Comparison of ENCODE assay signal across 12 cellular contexts in genomic region chr3:88195951-88196434, GRCh38. TPM values are rescaled to one million over a fixed set of nuclear protein-coding genes. Genes with fewer than 3 reads are reported as not detected.
A peak's percentile ranks its signal among the peaks of the same experiment; 100 is the strongest.
DNase-seq lines count a peak whose midpoint lies in the region; ATAC-seq and TF ChIP-seq lines count a peak whose summit lies in the region.
"Had no signal": no experiment of that assay in that cellular context is flagged by ENCODE, and none has a peak within 500 bp of the region (broad histone marks: within the 10 kb centered on the region; RNA-seq: fewer than 3 reads in every experiment).

No MANE protein-coding gene starts in this region.

- no peak overlapping the region for H3K56ac ChIP-seq in H9 (ENCODE audit: insufficient read length, low read depth, low read length)

- H4K5ac ChIP-seq in H9 (ENCODE audit: insufficient read length, low read depth, low read length): no peak overlapping the region

- no peak overlapping the region for H2BK5ac ChIP-seq in H9 (ENCODE audit: insufficient read length, low read length)

- H3K4me3 Mint-ChIP-seq in H9: no peak overlapping the region
- H3K4me3 Mint-ChIP-seq in WTC11: no peak overlapping the region
- H3K4me3 Mint-ChIP-seq: naive thymus-derived CD4-positive, alpha-beta T cell had no signal

- H2BK15ac ChIP-seq in H9 (ENCODE audit: low read depth, low read length): no peak overlapping the region

- H4K20me1 ChIP-seq in H9 (ENCODE audit: control insufficient read depth, insufficient read depth, insufficient read length): no peaks in the 10 kb centered on the region

- H3K79me1 ChIP-seq in H9 (ENCODE audit: insufficient read depth, low read depth, low read length, poor library complexity, severe bottlenecking): no peaks in the 10 kb centered on the region

- H2BK120ac ChIP-seq in H9 (ENCODE audit: low read depth, low read length, poor library complexity, severe bottlenecking): no peak overlapping the region

- no peak overlapping the region for H3K4ac ChIP-seq in H9 (ENCODE audit: low read depth, low read length)

- H3K9me3 ChIP-seq in H9 (ENCODE audit: control insufficient read depth, low read depth, low read length): no peaks in the 10 kb centered on the region
- H3K9me3 ChIP-seq: SK-N-SH, tibial nerve had no signal

- no peak overlapping the region for H3K14ac ChIP-seq in H9 (ENCODE audit: insufficient read depth, low read length)

- H2BK20ac ChIP-seq in H9 (ENCODE audit: low read depth, low read length, poor library complexity, severe bottlenecking): no peak overlapping the region

- H3K27me3 Mint-ChIP-seq in H9 (ENCODE audit: low read depth) (no peaks in the 10 kb centered on the region), WTC11 (ENCODE audit: low read depth) (no peaks in the 10 kb centered on the region)

- no peaks in the 10 kb centered on the region for H3K27me3 ChIP-seq in H9 (ENCODE audit: insufficient read depth, low read length)
- H3K27me3 ChIP-seq: tibial nerve had no signal

- H4K91ac ChIP-seq in H9 (ENCODE audit: insufficient read length, low read depth, low read length): no peak overlapping the region

- H3K4me1 ChIP-seq in H9 (ENCODE audit: insufficient read depth, low read length): no peaks in the 10 kb centered on the region
- H3K4me1 ChIP-seq: tibial nerve had no signal

- no peak overlapping the region for H3K9ac ChIP-seq in H9 (ENCODE audit: extremely low read depth, insufficient read length, low read length)
- H3K9ac ChIP-seq: SK-N-SH had no signal

- H3K18ac ChIP-seq in H9 (ENCODE audit: insufficient read length, low read depth, low read length): no peak overlapping the region

- whole genome bisulfite sequencing in H9 (ENCODE audit: extremely low coverage, insufficient read length, low lambda C conversion rate): no CpG with 5 or more reads among the region's 2 CpGs

- no peak overlapping the region for H3T11ph ChIP-seq in H9 (ENCODE audit: low read length)

- POLR2A ChIA-PET in WTC11 (lab: Charles Lee): no interaction called here

- H2AFZ ChIP-seq in H9 (ENCODE audit: low read length): no peak overlapping the region

- CTCF ChIA-PET in WTC11 (lab: Charles Lee): interaction anchor here (1.0 kb wide), 1 partner anchor 23 kb away, joined by 3 read pairs; no protein-coding TSS in a partner anchor

- H3K79me2 ChIP-seq in H9 (ENCODE audit: insufficient read depth, low read length): no peaks in the 10 kb centered on the region

- H3K23ac ChIP-seq in H9 (ENCODE audit: insufficient read length, low read depth, low read length): no peak overlapping the region

- DNase-seq in H9 (no peak), UCSD-AML1 (lab: John Stamatoyannopoulos, UW; ENCODE audit: unreplicated experiment) (peak; percentile 8), epithelial cell of esophagus (ENCODE audit: low read depth) (peak; percentile 23), iPS-NIHi11 (ENCODE audit: low spot score) (no peak), WTC11 (ENCODE audit: low spot score) (no peak)
- peak; percentile 64 for DNase-seq in stimulated activated CD4-positive, alpha-beta T cell treated with anti-CD3 and anti-CD28 coated beads, Interleukin-1b, Interleukin-23, amount 100 ng/mL, for 48 hours
- DNase-seq: glutamatergic neuron; left colon; naive thymus-derived CD4-positive, alpha-beta T cell; SK-N-SH had no signal

- H3K9me3 Mint-ChIP-seq in H9 (peaks cover 5 to 13% of the 10 kb centered on the region in 2 experiments; a peak in 4 of 5 replicates), WTC11 (peaks cover 33% of the 10 kb centered on the region)

- no peak overlapping the region for H2AK5ac ChIP-seq in H9 (ENCODE audit: insufficient read length, low read length)

- H3K4me1 Mint-ChIP-seq in H9: peaks cover 22 to 34% of the 10 kb centered on the region in 2 experiments
- H3K4me1 Mint-ChIP-seq in WTC11: peaks cover 36% of the 10 kb centered on the region

- H3K27ac ChIP-seq in H9 (ENCODE audit: insufficient read length, low read depth, low read length): no peak overlapping the region
- H3K27ac ChIP-seq: tibial nerve had no signal

- H3K36me3 Mint-ChIP-seq in H9 (ENCODE audit: insufficient read depth in 1 of 3, low read depth in 3 of 3) (peaks cover 3 to 18% (median 6%) of the 10 kb centered on the region in 3 experiments; a peak in 4 of 7 replicates), WTC11 (peaks cover 19% of the 10 kb centered on the region)
- H3K36me3 Mint-ChIP-seq: naive thymus-derived CD4-positive, alpha-beta T cell had no signal

- H3K4me3 ChIP-seq in epithelial cell of esophagus (ENCODE audit: low read length): no peak overlapping the region
- H3K4me3 ChIP-seq: tibial nerve had no signal

- H3K27ac Mint-ChIP-seq in H9: peak overlapping the region in 2 of 3 experiments; percentile 65 to 75; a peak in 3 of 7 replicates
- no peak overlapping the region for H3K27ac Mint-ChIP-seq in WTC11
- H3K27ac Mint-ChIP-seq: naive thymus-derived CD4-positive, alpha-beta T cell had no signal

- no peak overlapping the region for H3K4me2 ChIP-seq in H9 (ENCODE audit: insufficient read depth, insufficient read length, low read length)
- H3K4me2 ChIP-seq: SK-N-SH had no signal

- no peak for TF ChIP-seq CTCF in H9 (conservative IDR thresholded peaks at IDR 0.05)
- TF ChIP-seq CTCF in epithelial cell of esophagus (IDR thresholded peaks at IDR 0.05; ENCODE audit: insufficient read depth, low read depth, low read length, missing control alignments): no peak
- no peak for TF ChIP-seq CTCF in WTC11 (IDR thresholded peaks at IDR 0.05)

- H2BK12ac ChIP-seq in H9 (ENCODE audit: insufficient read length, low read depth, low read length): no peak overlapping the region

- no peak overlapping the region for H4K8ac ChIP-seq in H9 (replicated peaks; ENCODE audit: insufficient read length, low read depth, low read length)

- H3K23me2 ChIP-seq in H9 (ENCODE audit: insufficient read length, low read depth, low read length, poor library complexity, severe bottlenecking): no peaks in the 10 kb centered on the region

- ATAC-seq in HG03108 (IDR thresholded peaks at IDR 0.05; ENCODE audit: unreplicated experiment): no peak
- ATAC-seq in WTC11: no peak
- ATAC-seq: left colon; naive thymus-derived CD4-positive, alpha-beta T cell had no signal

TF ChIP-seq in WTC11, 78 proteins besides CTCF, POLR2A, EP300 and RAD21 (continues in another document):
- no peak for TF ChIP-seq ZNF671 (CRISPR knock-in tag; IDR thresholded peaks at IDR 0.05)
- no peak for TF ChIP-seq E2F1 (CRISPR knock-in tag; IDR thresholded peaks at IDR 0.05)
- TF ChIP-seq TEAD1 (CRISPR knock-in tag; IDR thresholded peaks at IDR 0.05): no peak
- no peak for TF ChIP-seq ZNF121 (CRISPR knock-in tag; IDR thresholded peaks at IDR 0.05)
- no peak for TF ChIP-seq NR3C1 (CRISPR knock-in tag; conservative IDR thresholded peaks at IDR 0.05; ENCODE audit: low read depth)
- no peak for TF ChIP-seq GTF2I (CRISPR knock-in tag; conservative IDR thresholded peaks at IDR 0.05)
- TF ChIP-seq MXD4 (CRISPR knock-in tag; IDR thresholded peaks at IDR 0.05; ENCODE audit: borderline replicate concordance): no peak
- TF ChIP-seq ZNF423 (CRISPR knock-in tag; IDR thresholded peaks at IDR 0.05): no peak
- no peak for TF ChIP-seq FOXP4 (CRISPR knock-in tag; IDR thresholded peaks at IDR 0.05)
- no peak for TF ChIP-seq GABPB1 (CRISPR knock-in tag; IDR thresholded peaks at IDR 0.05)
- TF ChIP-seq HMGXB4 (CRISPR knock-in tag; IDR thresholded peaks at IDR 0.05): no peak

RNA-seq across cellular contexts. Expression of gene C3orf38, which starts 46.2 kb away (rescaled TPM):
- 36.6 and 39.2 TPM in 2 replicates for total RNA-seq in H9 (2021)
- 22.5 to 24.1 TPM (median 23.9 TPM) in 3 replicates for total RNA-seq in WTC11 (2021)

Comparison
In these comparisons a context has a peak if more than half of its experiments do, and no peak if none do; other contexts are left out.
1. DNase-seq: peak in UCSD-AML1 (single experiment), epithelial cell of esophagus (single experiment) and stimulated activated CD4-positive, alpha-beta T cell treated with anti-CD3 and anti-CD28 coated beads, Interleukin-1b, Interleukin-23, amount 100 ng/mL, for 48 hours (single experiment); none in H9 (single experiment), iPS-NIHi11 (single experiment) and WTC11 (single experiment).